In genomic region chr20:3470208-3470626, GRCh38 we compare ENCODE assay signal across 7 cellular contexts. TPM values are rescaled to one million over a fixed set of nuclear protein-coding genes. Genes with fewer than 3 reads are reported as not detected.
DNase-seq lines count a peak whose midpoint lies in the region; ATAC-seq and TF ChIP-seq lines count a peak whose summit lies in the region.

No MANE protein-coding gene starts in this region.

- WGBS in stomach, 5 donors, result 40 to 50% (median 46%) methylated on average over 12 to 13 of the region's 13 CpGs

- H3K27me3 Mint-ChIP-seq in activated naive CD8-positive, alpha-beta T cell treated with anti-CD3 and anti-CD28 coated beads for 36 hours, result no peaks in the 10 kb centered on the region
- peaks cover 9 to 12% (median 11%) of the 10 kb centered on the region in 3 donors for H3K27me3 Mint-ChIP-seq in immature natural killer cell (ENCODE audit: low read depth in 3 of 3)

- H3K36me3 ChIP-seq in HUES48 (ENCODE audit: control insufficient read depth, insufficient read depth, low read length) (no peaks in the 10 kb centered on the region), stomach (no peaks in the 10 kb centered on the region)

- no peak for DNase-seq in activated naive CD8-positive, alpha-beta T cell treated with anti-CD3 and anti-CD28 coated beads for 36 hours
- DNase-seq in immature natural killer cell (no peak), stomach (no peak), mesenteric fat pad (ENCODE audit: low spot score) (no peak)

- no peaks in the 10 kb centered on the region for H3K36me3 Mint-ChIP-seq in activated naive CD8-positive, alpha-beta T cell treated with anti-CD3 and anti-CD28 coated beads for 36 hours
- no peaks in the 10 kb centered on the region for H3K36me3 Mint-ChIP-seq in immature natural killer cell

- TF ChIP-seq POLR2A in stomach (IDR thresholded peaks at IDR 0.05), result no peak

- peak overlapping the region; percentile 64 for H3K27ac Mint-ChIP-seq in activated naive CD8-positive, alpha-beta T cell treated with anti-CD3 and anti-CD28 coated beads for 36 hours
- peak overlapping the region; percentile 74 to 88 (median 80) for H3K27ac Mint-ChIP-seq in immature natural killer cell

- H3K9me3 Mint-ChIP-seq in activated naive CD8-positive, alpha-beta T cell treated with anti-CD3 and anti-CD28 coated beads for 36 hours, result no peaks in the 10 kb centered on the region
- no peaks in the 10 kb centered on the region for H3K9me3 Mint-ChIP-seq in immature natural killer cell

- H3K4me1 ChIP-seq in HUES48 (ENCODE audit: control insufficient read depth, insufficient read depth, low read length) (peaks cover 7% of the 10 kb centered on the region), stomach (peaks cover 19 to 43% (median 34%) of the 10 kb centered on the region in 4 donors)

- ATAC-seq in GM18909 (IDR thresholded peaks at IDR 0.05; ENCODE audit: poor library complexity, unreplicated experiment) (no peak), GM21737 (IDR thresholded peaks at IDR 0.05; ENCODE audit: unreplicated experiment) (no peak)

- H3K9ac ChIP-seq in HUES48 (ENCODE audit: low read depth, low read length), result peak overlapping the region; percentile 44; the same call in 1 of the 2 replicates

- peak overlapping the region; percentile 66 for H3K27ac ChIP-seq in HUES48 (ENCODE audit: low read depth, low read length)
- peak overlapping the region; percentile 84 to 90 (median 88) for H3K27ac ChIP-seq in stomach

- H3K4me3 Mint-ChIP-seq in activated naive CD8-positive, alpha-beta T cell treated with anti-CD3 and anti-CD28 coated beads for 36 hours, result peak overlapping the region; percentile 91
- peak overlapping the region; percentile 91 to 97 (median 93) for H3K4me3 Mint-ChIP-seq in immature natural killer cell

- H3K4me3 ChIP-seq in HUES48 (ENCODE audit: low read depth, low read length) (peak overlapping the region; percentile 90), stomach (peak overlapping the region; percentile 82 to 97 (median 92))

- intact Hi-C loops in stomach (cut with DNase I; ENCODE audit: low total_unique reads), result no loop called here

- peaks cover 53% of the 10 kb centered on the region for H3K27me3 ChIP-seq in HUES48 (ENCODE audit: control insufficient read depth, insufficient read depth, low read length)
- no peaks in the 10 kb centered on the region for H3K27me3 ChIP-seq in stomach

- H3K9me3 ChIP-seq in HUES48 (ENCODE audit: control insufficient read depth, insufficient read depth, low read length) (no peaks in the 10 kb centered on the region), stomach (no peaks in the 10 kb centered on the region)

- H3K4me1 Mint-ChIP-seq in activated naive CD8-positive, alpha-beta T cell treated with anti-CD3 and anti-CD28 coated beads for 36 hours, result peaks cover 27% of the 10 kb centered on the region
- peaks cover 34 to 36% of the 10 kb centered on the region in 2 donors for H3K4me1 Mint-ChIP-seq in immature natural killer cell

- no peak for TF ChIP-seq CTCF in stomach (IDR thresholded peaks at IDR 0.05)

- TF ChIP-seq EP300 in stomach (IDR thresholded peaks at IDR 0.05), result no peak

RNA-seq across cellular contexts. Expression of gene ATRN, which starts 0.6 kb away (rescaled TPM):
- 1 to 10 TPM; 7.3 to 7.7 TPM for total RNA-seq in activated naive CD8-positive, alpha-beta T cell treated with anti-CD3 and anti-CD28 coated beads for 36 hours
- polyA plus RNA-seq in immature natural killer cell (10 to 100 TPM in 1 of 3 donors, 1 to 10 TPM in 2; 9.4 to 15.2 (median 9.7) TPM), stomach (1 to 10 TPM; 2.9 to 7.0 (median 3.9) TPM)
- total RNA-seq in stomach (10 to 100 TPM; 17.5 to 63.9 (median 35.5) TPM), mesenteric fat pad (32.5 TPM)
